8 cellular contexts compared by ENCODE assay signal in the genomic region with DNA sequence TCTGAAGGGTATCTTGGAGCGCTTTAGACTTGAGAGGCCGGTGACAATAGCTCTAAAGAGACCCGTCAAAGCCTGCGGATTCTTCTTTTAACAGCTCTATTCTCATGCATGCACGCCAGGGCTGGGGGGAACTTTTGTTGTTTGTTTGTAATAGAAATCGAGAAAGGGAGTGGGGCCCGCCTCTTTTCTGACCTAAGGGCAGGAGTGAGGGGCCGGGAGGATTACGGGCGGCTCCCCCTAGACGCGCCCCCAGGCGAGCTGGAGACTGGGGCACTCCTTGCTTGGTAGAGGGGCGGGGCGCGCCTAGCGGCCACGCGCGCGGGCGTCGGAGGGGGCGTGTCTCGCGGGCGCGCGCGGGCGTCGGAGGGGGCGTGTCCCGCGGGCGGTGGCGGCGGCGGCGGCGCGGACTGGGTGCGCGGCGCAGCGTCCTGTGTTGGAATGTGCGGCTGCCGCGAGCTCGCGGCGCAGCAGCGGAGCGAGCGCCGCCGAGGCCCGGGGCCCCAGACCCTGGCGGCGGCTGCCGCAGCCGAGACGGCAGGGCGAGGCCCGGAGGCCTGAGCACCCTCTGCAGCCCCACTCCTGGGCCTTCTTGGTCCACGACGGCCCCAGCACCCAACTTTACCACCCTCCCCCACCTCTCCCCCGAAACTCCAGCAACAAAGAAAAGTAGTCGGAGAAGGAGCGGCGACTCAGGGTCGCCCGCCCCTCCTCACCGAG. TPM values are rescaled to one million over a fixed set of nuclear protein-coding genes. Genes with fewer than 3 reads are reported as not detected.
DNase-seq lines count a peak whose midpoint lies in the region; ATAC-seq and TF ChIP-seq lines count a peak whose summit lies in the region.

TSS of gene REST (plus strand) at position 412 of the 717 bp plus-strand sequence. CDS start 2,739 bp downstream, outside the sequence.

- H3K27ac ChIP-seq in mesodermal cell (ENCODE audit: low read depth, low read length, severe bottlenecking): peak within 1 kb of the TSS; percentile 98

- H3K4me1 ChIP-seq in mesodermal cell (ENCODE audit: control insufficient read depth, insufficient read depth, low read length, poor library complexity, severe bottlenecking): peaks cover 18% of the 10 kb centered on the region

- DNase-seq in AG10803 (ENCODE audit: low read depth) (peak; percentile 63), NOMO-1 treated with DMSO at 0.1 percent for 48 hours (lab: John Stamatoyannopoulos, UW; ENCODE audit: unreplicated experiment) (peak; percentile 58)
- peak; percentile 47 for DNase-seq in activated CD8-positive, alpha-beta memory T cell treated with anti-CD3 and anti-CD28 coated beads, Interleukin-2, amount 50 U/mL, for 24 hours (ENCODE audit: extremely low read depth)
- peak; percentile 79 for DNase-seq in stimulated activated CD8-positive, alpha-beta memory T cell treated with anti-CD3 and anti-CD28 coated beads, Interleukin-15, amount 100 ng/mL, for 24 hours (ENCODE audit: low read depth)

- WGBS in mesodermal cell (ENCODE audit: insufficient coverage in 2 of 2), 2 experiments: 0 to 1% methylated on average over 51 to 58 of the region's 74 CpGs

- H3K9me3 ChIP-seq in mesodermal cell (ENCODE audit: control insufficient read depth, low read length): no peaks in the 10 kb centered on the region

- H3K36me3 ChIP-seq in mesodermal cell (ENCODE audit: control insufficient read depth, insufficient read depth, low read length): peaks cover 18% of the 10 kb centered on the region

- peak; percentile 38 for ATAC-seq in GM18870 (IDR thresholded peaks at IDR 0.05; ENCODE audit: unreplicated experiment)
- peak; percentile 47 for ATAC-seq in HG03097 (IDR thresholded peaks at IDR 0.05; ENCODE audit: low FRiP score, unreplicated experiment)

- H3K4me3 ChIP-seq in AG10803 (ENCODE audit: low read length): peak within 1 kb of the TSS; percentile 87
- peak within 1 kb of the TSS; percentile 99 for H3K4me3 ChIP-seq in mesodermal cell (ENCODE audit: extremely low read depth, insufficient read depth, low read length, poor library complexity, severe bottlenecking)

- in situ Hi-C loops in endometrial microvascular endothelial cells (cut with HindIII; ENCODE audit: inconsistent ontology term, low pct_unique_long_range_greater_than_20kb, low sequenced_read_pairs): no loop called here

- no peak for TF ChIP-seq CTCF in AG10803 (conservative IDR thresholded peaks at IDR 0.05; ENCODE audit: low read length)

RNA-seq across cellular contexts. Expression of gene REST, which starts in this region (rescaled TPM):
- 24.9 TPM for total RNA-seq in endometrial microvascular endothelial cells (ENCODE audit: inconsistent ontology term)
- polyA plus RNA-seq in mesodermal cell (2013, experiment 1 of 2): 31.6 TPM
- 30.5 TPM for polyA plus RNA-seq in mesodermal cell (2013, experiment 2 of 2)

Comparison
In these comparisons a context has a peak if more than half of its experiments do, and no peak if none do; other contexts are left out.
1. Peak in every context shown above with its lines: DNase-seq, ATAC-seq, H3K4me3 ChIP-seq and H3K27ac ChIP-seq.